ENCODE assay signal across 12 cellular contexts in the genomic region with DNA sequence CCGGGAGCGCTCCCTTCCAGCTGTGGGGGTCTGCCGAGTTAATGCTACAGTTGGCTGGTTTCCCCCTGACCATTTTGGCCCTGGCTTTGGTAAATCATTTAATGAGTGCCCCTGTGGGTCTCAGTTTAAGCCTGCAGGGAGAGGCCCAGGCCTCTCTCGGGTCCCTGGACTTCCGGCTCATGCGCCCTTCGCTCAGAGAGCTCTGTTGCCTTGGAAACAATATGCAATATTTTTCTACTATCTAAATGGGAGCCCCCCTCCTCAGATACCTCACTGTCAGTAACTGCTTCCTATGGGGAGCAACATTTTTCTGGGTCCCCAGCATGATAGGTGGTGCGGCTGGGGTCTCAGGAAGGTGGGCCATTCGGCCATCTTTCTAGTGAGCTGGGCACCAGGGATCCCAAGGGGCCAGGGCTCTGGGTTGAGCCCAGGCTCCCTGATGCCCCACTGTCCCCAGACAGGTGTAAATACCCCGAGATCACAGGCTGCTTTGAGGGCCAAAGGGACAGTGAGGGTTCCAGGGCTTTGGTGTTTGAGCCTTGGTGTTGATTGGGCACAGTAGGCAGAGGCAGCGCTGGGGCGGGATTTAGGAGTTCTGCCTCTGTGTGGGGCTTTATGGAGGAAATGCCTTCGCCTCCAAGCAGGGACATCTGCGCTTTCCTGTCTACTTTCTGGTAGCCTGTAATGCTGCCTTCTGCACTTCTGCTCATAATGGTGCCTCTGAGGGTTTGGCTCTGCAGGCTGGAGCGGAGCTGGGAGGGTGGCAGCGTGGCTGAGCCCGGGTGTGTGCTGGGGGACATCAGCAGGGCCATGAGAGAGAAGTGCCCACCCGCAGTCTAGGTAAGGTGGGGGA. TPM values are rescaled to one million over a fixed set of nuclear protein-coding genes. Genes with fewer than 3 reads are reported as not detected.
DNase-seq lines count a peak whose midpoint lies in the region; ATAC-seq and TF ChIP-seq lines count a peak whose summit lies in the region.
"Had no signal": no experiment of that assay in that cellular context is flagged by ENCODE, and none has a peak within 500 bp of the region (broad histone marks: within the 10 kb centered on the region; RNA-seq: fewer than 3 reads in every experiment).

No MANE protein-coding gene starts in this region.

- intact Hi-C loops in dendritic cell treated with granulocyte-macrophage colony-stimulating factor and Interleukin-4, amounts not matched to agents 40 ng/mL and 50 ng/mL, for 4 days (cut with micrococcal nuclease): no loop called here

- no peaks in the 10 kb centered on the region for H3K9me3 Mint-ChIP-seq in dendritic cell treated with granulocyte-macrophage colony-stimulating factor and Interleukin-4, amounts not matched to agents 40 ng/mL and 50 ng/mL, for 4 days
- H3K9me3 Mint-ChIP-seq in nephron progenitor cell: no peaks in the 10 kb centered on the region
- H3K9me3 Mint-ChIP-seq: stimulated activated effector memory CD8-positive, alpha-beta T cell treated with anti-CD3 and anti-CD28 coated beads, Interleukin-12 subunit alpha, Interleukin-12 subunit beta, amount 100 ng/mL, for 72 hours had no signal

- H3K4me3 ChIP-seq in BE2C (ENCODE audit: low read depth, low read length) (peak overlapping the region; percentile 37), HUES64 (ENCODE audit: low read length) (no peak overlapping the region)

- no peak for ATAC-seq in GM21737 (IDR thresholded peaks at IDR 0.05; ENCODE audit: unreplicated experiment)
- ATAC-seq: esophagus mucosa; stimulated activated effector memory CD8-positive, alpha-beta T cell treated with anti-CD3 and anti-CD28 coated beads, Interleukin-12 subunit alpha, Interleukin-12 subunit beta, amount 100 ng/mL, for 72 hours had no signal

- peaks cover 52% of the 10 kb centered on the region for H3K27me3 Mint-ChIP-seq in dendritic cell treated with granulocyte-macrophage colony-stimulating factor and Interleukin-4, amounts not matched to agents 40 ng/mL and 50 ng/mL, for 4 days
- no peaks in the 10 kb centered on the region for H3K27me3 Mint-ChIP-seq in nephron progenitor cell (ENCODE audit: low read depth, poor library complexity)

- no peaks in the 10 kb centered on the region for H3K36me3 Mint-ChIP-seq in dendritic cell treated with granulocyte-macrophage colony-stimulating factor and Interleukin-4, amounts not matched to agents 40 ng/mL and 50 ng/mL, for 4 days (ENCODE audit: low read depth)
- peaks cover 8% of the 10 kb centered on the region for H3K36me3 Mint-ChIP-seq in nephron progenitor cell (ENCODE audit: low read depth)

- H3K9ac ChIP-seq in HUES64 (ENCODE audit: low read depth, low read length): peak overlapping the region; percentile 19

- no peaks in the 10 kb centered on the region for H3K9me3 ChIP-seq in BE2C
- no peaks in the 10 kb centered on the region for H3K9me3 ChIP-seq in HUES64 (ENCODE audit: insufficient read depth, low read depth, low read length)

- peaks cover 52% of the 10 kb centered on the region for H3K4me1 Mint-ChIP-seq in dendritic cell treated with granulocyte-macrophage colony-stimulating factor and Interleukin-4, amounts not matched to agents 40 ng/mL and 50 ng/mL, for 4 days (ENCODE audit: low read depth)
- H3K4me1 Mint-ChIP-seq in nephron progenitor cell: peaks cover 86% of the 10 kb centered on the region

- H3K27ac Mint-ChIP-seq in dendritic cell treated with granulocyte-macrophage colony-stimulating factor and Interleukin-4, amounts not matched to agents 40 ng/mL and 50 ng/mL, for 4 days: peak overlapping the region; percentile 73
- peak overlapping the region; percentile 98 for H3K27ac Mint-ChIP-seq in nephron progenitor cell
- H3K27ac Mint-ChIP-seq: stimulated activated effector memory CD8-positive, alpha-beta T cell treated with anti-CD3 and anti-CD28 coated beads, Interleukin-12 subunit alpha, Interleukin-12 subunit beta, amount 100 ng/mL, for 72 hours had no signal

- H3K36me3 ChIP-seq in BE2C (peaks cover 9% of the 10 kb centered on the region), HUES64 (ENCODE audit: insufficient read depth, low read length) (peaks cover 24% of the 10 kb centered on the region; the same call in 1 of the 2 replicates)

- 68% methylated on average over 18 of the region's 18 CpGs for WGBS in HUES64

- H3K4me1 ChIP-seq in BE2C: peaks cover 31% of the 10 kb centered on the region
- peaks cover 57% of the 10 kb centered on the region for H3K4me1 ChIP-seq in HUES64 (ENCODE audit: insufficient read depth, low read length)

- H3K4me3 Mint-ChIP-seq in dendritic cell treated with granulocyte-macrophage colony-stimulating factor and Interleukin-4, amounts not matched to agents 40 ng/mL and 50 ng/mL, for 4 days: peak overlapping the region; percentile 39
- peak overlapping the region; percentile 80 for H3K4me3 Mint-ChIP-seq in nephron progenitor cell
- H3K4me3 Mint-ChIP-seq: stimulated activated effector memory CD8-positive, alpha-beta T cell treated with anti-CD3 and anti-CD28 coated beads, Interleukin-12 subunit alpha, Interleukin-12 subunit beta, amount 100 ng/mL, for 72 hours had no signal

- DNase-seq in BE2C (no peak), nephron progenitor cell (no peak), SKM-1 (lab: John Stamatoyannopoulos, UW; ENCODE audit: unreplicated experiment) (no peak), SIG-M5 treated with dmso at 0.1 percent for 504 hours (lab: John Stamatoyannopoulos, UW; ENCODE audit: unreplicated experiment) (no peak)
- DNase-seq in activated CD4-positive, alpha-beta T cell treated with anti-CD3 and anti-CD28 coated beads for 1 hour: no peak
- DNase-seq: small intestine had no signal

- peak overlapping the region; percentile 88 for H3K27ac ChIP-seq in HUES64 (ENCODE audit: low read depth, low read length)
- H3K27ac ChIP-seq: C4-2B had no signal

- TF ChIP-seq CTCF in BE2C (IDR thresholded peaks at IDR 0.05; ENCODE audit: low read depth, low read length): no peak
- no peak for TF ChIP-seq CTCF in nephron progenitor cell (IDR thresholded peaks at IDR 0.05)

- H3K27me3 ChIP-seq in BE2C (no peaks in the 10 kb centered on the region), HUES64 (ENCODE audit: insufficient read depth, low read length) (no peaks in the 10 kb centered on the region)

RNA-seq across cellular contexts. Expression of a gene that starts 5.2 kb away (rescaled TPM):
- polyA plus RNA-seq in BE2C (2012; ENCODE audit: insufficient read depth, insufficient read length, low read depth): 1,292 TPM
- 303 TPM for polyA plus RNA-seq in HUES64 (2013, experiment 1 of 2)
- polyA plus RNA-seq in HUES64 (2013, experiment 2 of 2): 297 TPM

RNA-seq across cellular contexts. Expression of a gene that starts 55.1 kb away (rescaled TPM):
- not detected for polyA plus RNA-seq in BE2C (2012; ENCODE audit: insufficient read depth, insufficient read length, low read depth)
- polyA plus RNA-seq in HUES64 (2013, experiment 1 of 2): 0.30 TPM
- polyA plus RNA-seq in HUES64 (2013, experiment 2 of 2): 0.44 TPM
